Comparison of ENCODE assay signal across 7 cellular contexts in genomic region chr12:131277186-131278115, GRCh38.
A peak's percentile ranks its signal among the peaks of the same experiment; 100 is the strongest.
DNase-seq lines count a peak whose midpoint lies in the region; ATAC-seq, FAIRE-seq and TF ChIP-seq lines count a peak whose summit lies in the region.
"Not testable (repeated sequence)": the region's sequence is repeated elsewhere in the genome, so short reads cannot be mapped to it uniquely, and the experiment has no call there.

No MANE protein-coding gene starts in this region.

- not testable (repeated sequence) for H3K4me1 ChIP-seq in kidney (ENCODE audit: control insufficient read depth in 1 of 2, insufficient read depth in 1 of 2, low read depth in 1 of 2, low read length in 2 of 2); upper lobe of right lung

- ATAC-seq in sciatic nerve = peak; percentile 16
- ATAC-seq in upper lobe of right lung = not testable (repeated sequence)

- not testable (repeated sequence) for H3K4me1 Mint-ChIP-seq in chondrocyte (ENCODE audit: low read depth)

- not testable (repeated sequence) for H3K9ac ChIP-seq in kidney (ENCODE audit: low read length in 2 of 2)

- H3K9me3 Mint-ChIP-seq in chondrocyte (ENCODE audit: low read depth) = not testable (repeated sequence)

- not testable (repeated sequence) for TF ChIP-seq CTCF in chondrocyte (IDR thresholded peaks at IDR 0.05); kidney (IDR thresholded peaks at IDR 0.05; ENCODE audit: borderline replicate concordance, extremely low read depth, insufficient read depth); upper lobe of right lung (IDR thresholded peaks at IDR 0.05)

- not testable (repeated sequence) for H3K36me3 Mint-ChIP-seq in chondrocyte (ENCODE audit: low read depth)

- peak; percentile 14 for DNase-seq in NCI-H2171 treated with DMSO at 0.1 percent for 48 hours (lab: John Stamatoyannopoulos, UW)
- DNase-seq in activated effector memory CD4-positive, alpha-beta T cell treated with anti-CD3 and anti-CD28 coated beads, Interleukin-2, amount 50 U/mL, for 16 hours = peak; percentile 38
- DNase-seq in chondrocyte (ENCODE audit: low spot score) = peak; percentile 68
- DNase-seq in kidney = peak; percentile 39
- peak; percentile 13 for DNase-seq in midbrain (lab: John Stamatoyannopoulos, UW)
- DNase-seq in sciatic nerve (ENCODE audit: low spot score) = peak; percentile 39
- peak; percentile 44 for DNase-seq in upper lobe of right lung

- FAIRE-seq in kidney (lab: Jason Lieb, UNC) = not testable (repeated sequence)

- intact Hi-C loops in kidney (cut with DNase I); sciatic nerve (cut with DNase I); upper lobe of right lung (cut with DNase I): not testable (repeated sequence)

- not testable (repeated sequence) for H3K36me3 ChIP-seq in kidney (ENCODE audit: control insufficient read depth in 1 of 2, insufficient read depth in 2 of 2, low read length in 2 of 2); upper lobe of right lung

- H3K27ac Mint-ChIP-seq in chondrocyte (ENCODE audit: unreplicated experiment) = not testable (repeated sequence)

- peaks cover 19% of the 10 kb centered on the region for H3K27me3 Mint-ChIP-seq in chondrocyte (ENCODE audit: low read depth)

- H3K4me3 ChIP-seq in kidney (ENCODE audit: low read length in 2 of 2); upper lobe of right lung: not testable (repeated sequence)

- H3K27ac ChIP-seq in kidney (ENCODE audit: low read depth in 2 of 2, low read length in 2 of 2); upper lobe of right lung: not testable (repeated sequence)

- H3K9me3 ChIP-seq in kidney (ENCODE audit: control insufficient read depth in 1 of 2, low read length in 2 of 2); upper lobe of right lung: not testable (repeated sequence)

- not testable (repeated sequence) for H3K27me3 ChIP-seq in upper lobe of right lung

- not testable (repeated sequence) for H3K4me3 Mint-ChIP-seq in chondrocyte (ENCODE audit: unreplicated experiment)

Comparison
In these comparisons a context has a peak if more than half of its experiments do, and no peak if none do; other contexts are left out.
1. DNase-seq: peak in every context shown above with its lines; median percentile 68 in chondrocyte; 44 in upper lobe of right lung; 39 in kidney; 39 in sciatic nerve; 38 in activated effector memory CD4-positive, alpha-beta T cell treated with anti-CD3 and anti-CD28 coated beads, Interleukin-2, amount 50 U/mL, for 16 hours; 14 in NCI-H2171 treated with DMSO at 0.1 percent for 48 hours; 13 in midbrain.